27 cellular contexts compared by ENCODE assay signal in genomic region chr2:85787981-85788340, GRCh38. TPM values are rescaled to one million over a fixed set of nuclear protein-coding genes. Genes with fewer than 3 reads are reported as not detected.
DNase-seq lines count a peak whose midpoint lies in the region; ATAC-seq, FAIRE-seq and TF ChIP-seq lines count a peak whose summit lies in the region.
"Had no signal": no experiment of that assay in that cellular context is flagged by ENCODE, and none has a peak within 500 bp of the region (broad histone marks: within the 10 kb centered on the region; RNA-seq: fewer than 3 reads in every experiment).

No MANE protein-coding gene starts in this region.

- peaks cover 8% of the 10 kb centered on the region for H3K27me3 Mint-ChIP-seq in neural progenitor cell (ENCODE audit: insufficient read depth, low read depth)

- CTCF ChIA-PET in HepG2 (lab: Yijun Ruan, JAX; ENCODE audit: low intra/inter-chr PET ratio, low total read pairs): no interaction called here

- no peaks in the 10 kb centered on the region for H3K79me2 ChIP-seq in HepG2 (ENCODE audit: insufficient read depth, low read length)
- H3K79me2 ChIP-seq in neural progenitor cell (ENCODE audit: low read depth): no peaks in the 10 kb centered on the region

- no peak overlapping the region for H3K4me3 Mint-ChIP-seq in neural progenitor cell
- H3K4me3 Mint-ChIP-seq in stimulated activated effector memory CD8-positive, alpha-beta T cell treated with anti-CD3 and anti-CD28 coated beads, Interleukin-12 subunit alpha, Interleukin-12 subunit beta, amount 100 ng/mL, for 72 hours: no peak overlapping the region
- H3K4me3 Mint-ChIP-seq: H9 had no signal

- H3K36me3 ChIP-seq in liver (ENCODE audit: control insufficient read depth in 4 of 4, insufficient read depth in 3 of 4, low read depth in 1 of 4, low read length in 3 of 4): peaks cover 0 to 7% (median 2%) of the 10 kb centered on the region in 4 donors
- no peaks in the 10 kb centered on the region for H3K36me3 ChIP-seq in HepG2 (replicated peaks in 1 of 2; ENCODE audit: control insufficient read depth in 1 of 2, insufficient read depth in 2 of 2, low read length in 2 of 2)
- no peaks in the 10 kb centered on the region for H3K36me3 ChIP-seq in neural progenitor cell

- peak overlapping the region; percentile 63 for H3K27ac Mint-ChIP-seq in neural progenitor cell
- peak overlapping the region; percentile 40 for H3K27ac Mint-ChIP-seq in stimulated activated effector memory CD8-positive, alpha-beta T cell treated with anti-CD3 and anti-CD28 coated beads, Interleukin-12 subunit alpha, Interleukin-12 subunit beta, amount 100 ng/mL, for 72 hours

- TF ChIP-seq RAD21 in liver (IDR thresholded peaks at IDR 0.05): no peak
- no peak for TF ChIP-seq RAD21 in HepG2 (CRISPR knock-in tag; IDR thresholded peaks at IDR 0.05)

- H3K9ac ChIP-seq in liver (ENCODE audit: low read depth in 1 of 2, low read length in 2 of 2) (no peak overlapping the region), HepG2 (ENCODE audit: insufficient read depth, low read depth, low read length) (no peak overlapping the region), neural progenitor cell (no peak overlapping the region)
- H3K9ac ChIP-seq: GM23248 had no signal

- H3K27me3 ChIP-seq in liver (ENCODE audit: control insufficient read depth in 4 of 4, insufficient read depth in 4 of 4, low read length in 3 of 4): no peaks in the 10 kb centered on the region
- no peaks in the 10 kb centered on the region; a peak in 1 of 5 replicates for H3K27me3 ChIP-seq in HepG2 (ENCODE audit: control insufficient read depth in 1 of 2, insufficient read depth in 2 of 2, low read length in 2 of 2)
- H3K27me3 ChIP-seq in neural progenitor cell: peaks cover 8% of the 10 kb centered on the region
- H3K27me3 ChIP-seq: SJCRH30 had no signal

- H3K4me2 ChIP-seq in HepG2 (ENCODE audit: low read depth, low read length) (no peak overlapping the region), neural progenitor cell (no peak overlapping the region)

- H3K4me1 ChIP-seq in liver (ENCODE audit: control insufficient read depth in 4 of 4, insufficient read depth in 4 of 4, low read length in 3 of 4): peaks cover 3 to 16% (median 12%) of the 10 kb centered on the region in 4 donors
- peaks cover 43% of the 10 kb centered on the region for H3K4me1 ChIP-seq in HepG2 (ENCODE audit: insufficient read depth, low read length)
- no peaks in the 10 kb centered on the region for H3K4me1 ChIP-seq in neural progenitor cell

- TF ChIP-seq CTCF in liver (IDR thresholded peaks at IDR 0.05; ENCODE audit: low read depth, low read length, missing input control) (no peak), HepG2 (CRISPR knock-in tag; IDR thresholded peaks at IDR 0.05) (no peak), neural progenitor cell (IDR thresholded peaks at IDR 0.05) (no peak)

- peaks cover 3% of the 10 kb centered on the region for H3K36me3 Mint-ChIP-seq in neural progenitor cell
- no peaks in the 10 kb centered on the region for H3K36me3 Mint-ChIP-seq in stimulated activated effector memory CD8-positive, alpha-beta T cell treated with anti-CD3 and anti-CD28 coated beads, Interleukin-12 subunit alpha, Interleukin-12 subunit beta, amount 100 ng/mL, for 72 hours

- TF ChIP-seq POLR2A in HepG2 (IDR thresholded peaks at IDR 0.05; ENCODE audit: insufficient read depth in 1 of 2, low read depth in 2 of 2, low read length in 2 of 2): no peak

- WGBS in liver: 74% methylated on average over 6 of the region's 6 CpGs
- 79% methylated on average over 6 of the region's 6 CpGs for WGBS in HepG2 (ENCODE audit: low lambda C conversion rate)

- H4K20me1 ChIP-seq in HepG2 (ENCODE audit: insufficient read depth, low read length) (no peaks in the 10 kb centered on the region), neural progenitor cell (ENCODE audit: low read depth) (no peaks in the 10 kb centered on the region)

- in situ Hi-C loops in HepG2 (cut with HindIII; ENCODE audit: extremely low pct_ligation_motif_present, low pct_unique_long_range_greater_than_20kb): no loop called here

- H3K9me3 Mint-ChIP-seq in neural progenitor cell: no peaks in the 10 kb centered on the region
- H3K9me3 Mint-ChIP-seq in stimulated activated effector memory CD8-positive, alpha-beta T cell treated with anti-CD3 and anti-CD28 coated beads, Interleukin-12 subunit alpha, Interleukin-12 subunit beta, amount 100 ng/mL, for 72 hours: no peaks in the 10 kb centered on the region
- H3K9me3 Mint-ChIP-seq: H9 had no signal

- FAIRE-seq in HepG2 (lab: Jason Lieb, UNC): no peak
- FAIRE-seq: GM18507, K562 had no signal

- H3K4me1 Mint-ChIP-seq in neural progenitor cell: peaks cover 53% of the 10 kb centered on the region
- peaks cover 10% of the 10 kb centered on the region for H3K4me1 Mint-ChIP-seq in stimulated activated effector memory CD8-positive, alpha-beta T cell treated with anti-CD3 and anti-CD28 coated beads, Interleukin-12 subunit alpha, Interleukin-12 subunit beta, amount 100 ng/mL, for 72 hours

- intact Hi-C loops in HepG2 (cut with micrococcal nuclease; ENCODE audit: unreplicated experiment): no loop called here

- H3K9me3 ChIP-seq in liver (ENCODE audit: control insufficient read depth in 4 of 4, low read length in 3 of 4) (no peaks in the 10 kb centered on the region), HepG2 (ENCODE audit: low read length) (no peaks in the 10 kb centered on the region), neural progenitor cell (ENCODE audit: low read depth) (no peaks in the 10 kb centered on the region)
- H3K9me3 ChIP-seq: SJCRH30 had no signal

- H3F3A ChIP-seq in neural progenitor cell (ENCODE audit: low read depth): peaks cover 6% of the 10 kb centered on the region

- DNase-seq in HepG2 (ENCODE audit: low spot score) (no peak), neural progenitor cell (ENCODE audit: low spot score) (no peak), substantia nigra (lab: John Stamatoyannopoulos, UW) (no peak), GDM1 (lab: John Stamatoyannopoulos, UW) (no peak)
- no peak for DNase-seq in stimulated activated effector memory CD8-positive, alpha-beta T cell treated with anti-CD3 and anti-CD28 coated beads, Interleukin-12 subunit alpha, Interleukin-12 subunit beta, amount 100 ng/mL, for 72 hours (ENCODE audit: low spot score in 2 of 2)
- DNase-seq in stimulated activated CD4-positive, alpha-beta T cell treated with anti-CD3 and anti-CD28 coated beads, Interleukin-4, amount 100 ng/mL, for 1 hour: no peak
- DNase-seq: 8988T, ACHN, DMS153, DND-41, GM23248, H9, Kasumi-1, MV-4-11, NCI-H1105 treated with DMSO at 0.1 percent for 48 hours, NCI-H146, NCI-H1930, NCI-H2107, NCI-H446, NCI-H524 treated with DMSO at 0.1 percent for 48 hours, NCI-H774, PC-3, SJCRH30 had no signal

- POLR2A ChIA-PET in HepG2 (lab: Yijun Ruan, JAX): no interaction called here

- BruUV-seq in HepG2 (replicated peaks; lab: Mats Ljungman, UMichigan): no TSS peak

- no peak for TF ChIP-seq EP300 in HepG2 (IDR thresholded peaks at IDR 0.05; ENCODE audit: low read depth in 2 of 2, low read length in 2 of 2)
- TF ChIP-seq EP300 in HepG2 (CRISPR knock-in tag; IDR thresholded peaks at IDR 0.05; ENCODE audit: borderline replicate concordance): no peak

- ATAC-seq in HepG2 (no peak), GM19324 (IDR thresholded peaks at IDR 0.05; ENCODE audit: low FRiP score, unreplicated experiment) (no peak)
- ATAC-seq in stimulated activated effector memory CD8-positive, alpha-beta T cell treated with anti-CD3 and anti-CD28 coated beads, Interleukin-12 subunit alpha, Interleukin-12 subunit beta, amount 100 ng/mL, for 72 hours: no peak
- ATAC-seq: K562, PC-3 had no signal

- H3K27ac ChIP-seq in liver (ENCODE audit: low read depth in 1 of 2, low read length in 2 of 2) (peak overlapping the region in 1 of 2 donors; percentile 71), HepG2 (ENCODE audit: extremely low read length, insufficient read depth, low read length) (no peak overlapping the region), neural progenitor cell (no peak overlapping the region), substantia nigra (ENCODE audit: low read depth, low read length, poor library complexity, severe bottlenecking) (no peak overlapping the region)
- H3K27ac ChIP-seq: GM23248, SJCRH30 had no signal

- H2AFZ ChIP-seq in HepG2 (ENCODE audit: low read length) (no peak overlapping the region), neural progenitor cell (replicated peaks) (no peak overlapping the region)
- H2AFZ ChIP-seq: GM23248 had no signal

- H3K4me3 ChIP-seq in liver (ENCODE audit: low read depth in 1 of 3, low read length in 3 of 3) (no peak overlapping the region), HepG2 (replicated peaks in 1 of 3; ENCODE audit: insufficient read depth in 1 of 3, low read depth in 2 of 3, low read length in 3 of 3) (no peak overlapping the region), neural progenitor cell (no peak overlapping the region)
- H3K4me3 ChIP-seq: GM23248, K562, SJCRH30 had no signal

TF ChIP-seq in liver, 16 proteins besides CTCF, POLR2A, EP300 and RAD21 (continues in another document):
- TF ChIP-seq SP1 (IDR thresholded peaks at IDR 0.05): peak; percentile 31

RNA-seq across cellular contexts. Expression of gene ATOH8, which starts 34.2 kb away (rescaled TPM):
- total RNA-seq in liver (10 to 100 TPM in 1 of 2 donors, under 1 TPM in 1; 0.33 to 37.7 TPM), HepG2 (2016; rRNA removed; fragmentation: Illumina TruSeq; extraction: Trizol) (0.11 and 0.13 TPM in 2 replicates), neural progenitor cell (ENCODE audit: low replicate concordance) (0.43 TPM in 1 of 2 replicates, not detected in the other)
- polyA plus RNA-seq in liver (10 to 100 TPM; 20.4 to 33.2 TPM), HepG2 (2011; rRNA removed) (0.22 and 0.61 TPM in 2 replicates)
- total RNA-seq in HepG2 (2016; cell fraction: cytosol; rRNA removed; fragmentation: Illumina TruSeq; extraction: Trizol; ENCODE audit: low read depth): 0.10 TPM in 1 of 2 replicates, not detected in the other
- total RNA-seq in HepG2 (2016; cell fraction: insoluble cytoplasmic fraction; rRNA removed; fragmentation: Illumina TruSeq; extraction: Trizol): 0.13 and 0.21 TPM in 2 replicates
- 0.12 and 0.21 TPM in 2 replicates for total RNA-seq in HepG2 (2016; cell fraction: membrane; rRNA removed; fragmentation: Illumina TruSeq; extraction: Trizol)
- total RNA-seq in HepG2 (2016; cell fraction: nucleus; rRNA removed; fragmentation: Illumina TruSeq; extraction: Trizol): 0.34 and 0.38 TPM in 2 replicates
- 0.23 and 0.62 TPM in 2 replicates for polyA plus RNA-seq in HepG2 (2011; cell fraction: cytosol; rRNA removed)
- 0.55 and 0.88 TPM in 2 replicates for polyA plus RNA-seq in HepG2 (2011; cell fraction: nucleus; rRNA removed)
- 0.13 TPM in 1 of 2 replicates, not detected in the other for polyA plus RNA-seq in HepG2 (2012)
- polyA plus RNA-seq in HepG2 (2016; cell fraction: cytosol; fragmentation: Illumina TruSeq; extraction: Trizol; ENCODE audit: low read depth): not detected in 2 replicates
- 0.11 and 0.14 TPM in 2 replicates for polyA plus RNA-seq in HepG2 (2016; cell fraction: insoluble cytoplasmic fraction; fragmentation: Illumina TruSeq; extraction: Trizol; ENCODE audit: low read depth)
- polyA plus RNA-seq in HepG2 (2016; cell fraction: membrane; fragmentation: Illumina TruSeq; extraction: Trizol; ENCODE audit: low read depth): 0.13 TPM in 1 of 2 replicates, not detected in the other
- 0.15 and 0.25 TPM in 2 replicates for polyA plus RNA-seq in HepG2 (2016; cell fraction: nucleus; fragmentation: Illumina TruSeq; extraction: Trizol; ENCODE audit: insufficient read depth, low read depth)
- 1.6 and 10.7 TPM in 2 replicates for polyA minus RNA-seq in HepG2 (2011; rRNA and poly(A)+ RNA removed; ENCODE audit: low replicate concordance)
- polyA minus RNA-seq in HepG2 (2011; cell fraction: cytosol; rRNA and poly(A)+ RNA removed): 0.44 TPM in 1 of 2 replicates, not detected in the other
- polyA minus RNA-seq in HepG2 (2011; cell fraction: nucleus; rRNA and poly(A)+ RNA removed): 0.62 and 1.4 TPM in 2 replicates
- total RNA-seq: K562 had no signal
- polyA plus RNA-seq: K562 had no signal
